15 cellular contexts compared by ENCODE assay signal in genomic region chr6:16240618-16241320, GRCh38. TPM values are rescaled to one million over a fixed set of nuclear protein-coding genes. Genes with fewer than 3 reads are reported as not detected.
DNase-seq lines count a peak whose midpoint lies in the region; ATAC-seq, FAIRE-seq and TF ChIP-seq lines count a peak whose summit lies in the region.
"Had no signal": no experiment of that assay in that cellular context is flagged by ENCODE, and none has a peak within 500 bp of the region (broad histone marks: within the 10 kb centered on the region; RNA-seq: fewer than 3 reads in every experiment).

No MANE protein-coding gene starts in this region.

- no peaks in the 10 kb centered on the region for H3K9me1 ChIP-seq in K562 (ENCODE audit: control insufficient read depth, insufficient read depth, low read length)

- no TSS peak for BruUV-seq in K562 (replicated peaks; lab: Mats Ljungman, UMichigan)

- intact Hi-C loops in K562 (cut with micrococcal nuclease) (no loop called here), tibial artery (cut with DNase I; ENCODE audit: low total_unique reads) (no loop called here)

- peak overlapping the region in 1 of 2 experiments; percentile 79; a peak in 3 of 4 replicates for H3K9ac ChIP-seq in K562 (ENCODE audit: insufficient read depth in 1 of 2, low read depth in 2 of 2, low read length in 2 of 2)
- H3K9ac ChIP-seq: BLaER1 had no signal

- H2AFZ ChIP-seq in K562 (ENCODE audit: low read depth, low read length), result no peak overlapping the region
- H2AFZ ChIP-seq: PC-9 had no signal

- TF ChIP-seq EP300 in K562 (IDR thresholded peaks at IDR 0.05; ENCODE audit: low read length), result no peak

- peak overlapping the region; percentile 91 for H3K4me2 ChIP-seq in K562 (ENCODE audit: insufficient read depth, low read length)
- H3K4me2 ChIP-seq: BLaER1, PC-9 had no signal

- CTCF ChIA-PET in K562 (lab: Yijun Ruan, JAX; ENCODE audit: low intra/inter-chr PET ratio), result interaction anchor here (0.7 kb wide), 1 partner anchor 537 kb away, joined by 3 read pairs; no protein-coding TSS in a partner anchor

- H3K4me3 ChIP-seq in K562 (peak overlapping the region; percentile 58; the same call in 1 of the 2 replicates), tibial artery (peak overlapping the region in 1 of 2 donors; percentile 85)
- H3K4me3 ChIP-seq: BLaER1, PC-9 had no signal

- peaks cover 27% of the 10 kb centered on the region for H3K27me3 Mint-ChIP-seq in nephron (ENCODE audit: low read depth)

- H4K20me1 ChIP-seq in K562 (replicated peaks; ENCODE audit: control insufficient read depth, insufficient read depth, low read length), result 0 out of 2 replicates have a peak, but pooled peaks cover 7% of the 10 kb centered on the region

- H3K9me3 ChIP-seq in K562 (replicated peaks; ENCODE audit: control insufficient read depth, insufficient read depth, low read depth, low read length), result no peaks in the 10 kb centered on the region
- H3K9me3 ChIP-seq in tibial artery, result no peaks in the 10 kb centered on the region
- H3K9me3 ChIP-seq: BLaER1 had no signal

- H3K4me1 Mint-ChIP-seq in nephron, result peaks cover 72% of the 10 kb centered on the region

- no peak for TF ChIP-seq POLR2A in K562 (conservative IDR thresholded peaks at IDR 0.05)

- peaks cover 48 to 55% of the 10 kb centered on the region in 2 experiments for H3K4me1 ChIP-seq in K562 (replicated peaks in 1 of 2; ENCODE audit: control insufficient read depth in 2 of 2, insufficient read depth in 2 of 2, low read length in 2 of 2)
- H3K4me1 ChIP-seq in tibial artery, result peaks cover 0 to 83% (median 61%) of the 10 kb centered on the region in 4 donors

- TF ChIP-seq CTCF in K562 (IDR thresholded peaks at IDR 0.05 in 2 of 3, conservative IDR thresholded peaks at IDR 0.05 in 1 of 3; ENCODE audit: insufficient read depth in 2 of 3, low read depth in 1 of 3, low read length in 3 of 3), result no peak
- no peak for TF ChIP-seq CTCF in nephron (IDR thresholded peaks at IDR 0.05; ENCODE audit: unreplicated experiment in 3 of 3)
- TF ChIP-seq CTCF in tibial artery (IDR thresholded peaks at IDR 0.05), result no peak

- no peak for TF ChIP-seq RAD21 in K562 (CRISPR knock-in tag; conservative IDR thresholded peaks at IDR 0.05 in 1 of 2, IDR thresholded peaks at IDR 0.05 in 1 of 2)

- DNase-seq in OCI-M1 (lab: John Stamatoyannopoulos, UW) (peak; percentile 55), K562 (ENCODE audit: extremely low read depth in 1 of 4, low spot score in 3 of 4) (peak in 2 of 4 experiments; percentile 53 to 66), tibial artery (no peak), middle frontal gyrus (ENCODE audit: extremely low spot score, low spot score) (no peak)
- no peak for DNase-seq in activated effector memory CD4-positive, alpha-beta T cell treated with anti-CD3 and anti-CD28 coated beads, Interleukin-2, amount 50 U/mL, for 16 hours
- DNase-seq in activated naive CD4-positive, alpha-beta T cell (lab: John Stamatoyannopoulos, UW), result no peak
- DNase-seq: GOT3, KBM-7, NCI-H1694, NCI-H345, NCI-H69, PC-9 had no signal

- 27% methylated on average over 12 of the region's 12 CpGs for WGBS in K562 (ENCODE audit: insufficient coverage, low coverage, missing lambda C conversion rate)

- peak; percentile 13 for ATAC-seq in K562

- H3K36me3 ChIP-seq in K562 (ENCODE audit: control insufficient read depth, insufficient read depth, low read length) (peaks cover 25% of the 10 kb centered on the region), tibial artery (no peaks in the 10 kb centered on the region)
- H3K36me3 ChIP-seq: BLaER1 had no signal

- peak overlapping the region; percentile 1; the same call in 1 of the 3 replicates for H3K27ac ChIP-seq in K562 (ENCODE audit: extremely low read depth, low read depth, low read length)
- H3K27ac ChIP-seq in tibial artery, result peak overlapping the region; percentile 69 to 87
- H3K27ac ChIP-seq: BLaER1, HL-60, PC-9 had no signal

- in situ Hi-C loops in K562 (cut with MboI), result no loop called here

- H3K27me3 ChIP-seq in K562 (ENCODE audit: control insufficient read depth in 2 of 2, insufficient read depth in 2 of 2, low read length in 2 of 2), result no peaks in the 10 kb centered on the region
- no peaks in the 10 kb centered on the region for H3K27me3 ChIP-seq in tibial artery

- peak overlapping the region; percentile 1 to 52 (median 15) for H3K4me3 Mint-ChIP-seq in nephron

- peaks cover 76% of the 10 kb centered on the region for H3K79me2 ChIP-seq in K562 (ENCODE audit: control insufficient read depth, insufficient read depth, low read length)

- no peaks in the 10 kb centered on the region for H3K36me3 Mint-ChIP-seq in nephron (ENCODE audit: low read depth)

- H3K27ac Mint-ChIP-seq in nephron, result no peak overlapping the region

- peak; percentile 74 for FAIRE-seq in K562 (lab: Jason Lieb, UNC)

- POLR2A ChIA-PET in K562 (lab: Yijun Ruan, JAX), result interaction anchor here (0.7 to 7.5 kb wide), 10 partner anchors 11 to 41 kb away, joined by 3 to 116 read pairs (median 6); no protein-coding TSS in a partner anchor

- no peaks in the 10 kb centered on the region for H3K9me3 Mint-ChIP-seq in nephron

TF ChIP-seq in K562, 482 proteins besides CTCF, POLR2A, EP300 and RAD21 (continues in another document):
- peak; percentile 63; the same call in 1 of the 2 replicates for TF ChIP-seq ZBTB17 (CRISPR knock-in tag; IDR thresholded peaks at IDR 0.05)
- no peak for TF ChIP-seq SNAPC5 (CRISPR knock-in tag; IDR thresholded peaks at IDR 0.05)
- TF ChIP-seq ELF2 (CRISPR knock-in tag; IDR thresholded peaks at IDR 0.05), result no peak
- TF ChIP-seq STAT5B (CRISPR knock-in tag; IDR thresholded peaks at IDR 0.05), result no peak
- TF ChIP-seq MAX (CRISPR knock-in tag; IDR thresholded peaks at IDR 0.05), result 0 out of 2 replicates have a peak, but pooled peaks have one; percentile 16
- TF ChIP-seq SRSF9 (IDR thresholded peaks at IDR 0.05; ENCODE audit: borderline replicate concordance, low read depth, low read length), result no peak
- TF ChIP-seq NFXL1 (CRISPR knock-in tag; IDR thresholded peaks at IDR 0.05), result no peak
- TF ChIP-seq CTBP1 (IDR thresholded peaks at IDR 0.05; ENCODE audit: borderline replicate concordance), result peak; percentile 48; the same call in 1 of the 2 replicates
- no peak for TF ChIP-seq NR0B1 (IDR thresholded peaks at IDR 0.05; ENCODE audit: partially characterized antibody)
- no peak for TF ChIP-seq XRCC5 (IDR thresholded peaks at IDR 0.05; ENCODE audit: low read depth, low read length)
- no peak for TF ChIP-seq ZZZ3 (IDR thresholded peaks at IDR 0.05)
- no peak for TF ChIP-seq SMAD2 (IDR thresholded peaks at IDR 0.05; ENCODE audit: low read depth, low read length)
- no peak for TF ChIP-seq GTF2B (IDR thresholded peaks at IDR 0.05; ENCODE audit: extremely low read depth, insufficient read length)
- TF ChIP-seq NBN (IDR thresholded peaks at IDR 0.05; ENCODE audit: low read depth), result no peak
- TF ChIP-seq GATA2 (CRISPR knock-in tag; IDR thresholded peaks at IDR 0.05), result no peak

RNA-seq across cellular contexts. Expression of gene GMPR, which starts 2.4 kb away (rescaled TPM):
- total RNA-seq in K562 (2011; cell fraction: chromatin; rRNA removed; ENCODE audit: low replicate concordance), result 58.9 and 89.1 TPM in 2 replicates
- total RNA-seq in K562 (2011; cell fraction: nucleolus; rRNA removed), result 52.6 and 53.0 TPM in 2 replicates
- total RNA-seq in K562 (2011; cell fraction: nucleoplasm; rRNA removed), result 58.1 and 58.7 TPM in 2 replicates
- total RNA-seq in K562 (2014; rRNA removed) (42.5 and 46.2 TPM in 2 replicates), K562 (2014; rRNA removed; fragmentation: Illumina TruSeq; extraction: Trizol) (34.1 and 34.6 TPM in 2 replicates), K562 (2015; rRNA removed; fragmentation: Illumina TruSeq; extraction: Trizol) (52.9 and 53.5 TPM in 2 replicates), K562 (2021) (64.1 and 73.7 TPM in 2 replicates)
- polyA plus RNA-seq in K562 (2011; rRNA removed) (66.7 and 72.1 TPM in 2 replicates), K562 (2014; fragmentation: Illumina TruSeq; extraction: Trizol) (83.7 and 85.6 TPM in 2 replicates), K562 (2014; fragmentation: Nextera tagmentation; extraction: Ambion mirVana) (10 to 100 TPM; 42.0 to 47.8 TPM), K562 (2014; rRNA removed) (45.6 and 49.8 TPM in 2 replicates)
- polyA plus RNA-seq in K562 (2011; cell fraction: cytosol; rRNA removed), result 97.7 and 111 TPM in 2 replicates
- 50.2 and 57.5 TPM in 2 replicates for polyA plus RNA-seq in K562 (2011; cell fraction: nucleus; rRNA removed)
- 80.2 and 117 TPM in 2 replicates for polyA plus RNA-seq in K562 (2012)
- polyA minus RNA-seq in K562 (2011; rRNA and poly(A)+ RNA removed), result 82.0 and 85.1 TPM in 2 replicates
- polyA minus RNA-seq in K562 (2011; cell fraction: cytosol; rRNA and poly(A)+ RNA removed), result 38.0 and 45.0 TPM in 2 replicates
- polyA minus RNA-seq in K562 (2011; cell fraction: nucleus; rRNA and poly(A)+ RNA removed), result 26.5 and 45.9 TPM in 2 replicates
